In the genomic region with DNA sequence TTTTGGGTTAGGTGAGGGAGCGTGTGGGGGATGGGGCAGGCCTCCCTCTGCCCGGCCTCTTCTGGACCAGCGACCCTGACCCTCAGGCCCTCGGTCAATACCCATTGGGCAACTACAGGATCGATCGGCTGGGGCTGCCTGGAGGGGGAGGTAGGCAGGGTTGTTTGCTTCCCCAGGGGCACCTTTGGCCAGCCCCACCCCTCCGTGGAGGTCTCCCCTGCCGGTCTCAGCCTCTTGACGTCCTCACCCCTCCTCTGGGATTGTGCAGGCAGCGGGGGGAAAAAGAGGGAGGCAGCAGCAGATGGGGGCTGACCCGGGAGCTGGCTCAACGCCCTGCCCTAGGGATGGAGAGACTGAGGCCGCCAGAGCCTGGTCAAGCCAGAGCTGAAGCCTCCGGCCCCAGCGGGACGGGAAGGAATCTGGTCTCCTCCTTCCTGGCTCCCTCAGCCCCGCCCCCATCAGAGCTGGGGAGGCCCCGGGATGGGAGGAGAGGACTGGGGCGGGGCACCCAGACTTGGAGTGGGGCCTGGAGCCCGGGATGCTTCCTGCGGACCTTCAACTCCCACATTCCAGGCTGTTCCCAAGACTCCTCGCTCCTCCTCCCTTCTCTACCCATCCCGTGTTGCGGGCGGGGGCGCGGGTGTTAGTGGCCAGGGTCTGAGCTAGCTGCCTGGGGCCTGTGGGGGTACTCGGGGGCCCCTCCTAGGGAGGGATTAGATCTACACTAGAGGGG, we compare ENCODE assay signal across 1 cellular context.
A peak's percentile ranks its signal among the peaks of the same experiment; 100 is the strongest.
TF ChIP-seq lines count a peak whose summit lies in the region.

No MANE protein-coding gene starts in this region.

TF ChIP-seq in HepG2, 621 proteins besides CTCF, POLR2A, EP300 and RAD21 (continued from another document and continues in another):
- TF ChIP-seq, protein P1, sequence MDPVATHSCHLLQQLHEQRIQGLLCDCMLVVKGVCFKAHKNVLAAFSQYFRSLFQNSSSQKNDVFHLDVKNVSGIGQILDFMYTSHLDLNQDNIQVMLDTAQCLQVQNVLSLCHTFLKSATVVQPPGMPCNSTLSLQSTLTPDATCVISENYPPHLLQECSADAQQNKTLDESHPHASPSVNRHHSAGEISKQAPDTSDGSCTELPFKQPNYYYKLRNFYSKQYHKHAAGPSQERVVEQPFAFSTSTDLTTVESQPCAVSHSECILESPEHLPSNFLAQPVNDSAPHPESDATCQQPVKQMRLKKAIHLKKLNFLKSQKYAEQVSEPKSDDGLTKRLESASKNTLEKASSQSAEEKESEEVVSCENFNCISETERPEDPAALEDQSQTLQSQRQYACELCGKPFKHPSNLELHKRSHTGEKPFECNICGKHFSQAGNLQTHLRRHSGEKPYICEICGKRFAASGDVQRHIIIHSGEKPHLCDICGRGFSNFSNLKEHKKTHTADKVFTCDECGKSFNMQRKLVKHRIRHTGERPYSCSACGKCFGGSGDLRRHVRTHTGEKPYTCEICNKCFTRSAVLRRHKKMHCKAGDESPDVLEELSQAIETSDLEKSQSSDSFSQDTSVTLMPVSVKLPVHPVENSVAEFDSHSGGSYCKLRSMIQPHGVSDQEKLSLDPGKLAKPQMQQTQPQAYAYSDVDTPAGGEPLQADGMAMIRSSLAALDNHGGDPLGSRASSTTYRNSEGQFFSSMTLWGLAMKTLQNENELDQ (CRISPR knock-in tag; IDR thresholded peaks at IDR 0.05; ENCODE audit: borderline replicate concordance) = no peak
- TF ChIP-seq, protein P2, sequence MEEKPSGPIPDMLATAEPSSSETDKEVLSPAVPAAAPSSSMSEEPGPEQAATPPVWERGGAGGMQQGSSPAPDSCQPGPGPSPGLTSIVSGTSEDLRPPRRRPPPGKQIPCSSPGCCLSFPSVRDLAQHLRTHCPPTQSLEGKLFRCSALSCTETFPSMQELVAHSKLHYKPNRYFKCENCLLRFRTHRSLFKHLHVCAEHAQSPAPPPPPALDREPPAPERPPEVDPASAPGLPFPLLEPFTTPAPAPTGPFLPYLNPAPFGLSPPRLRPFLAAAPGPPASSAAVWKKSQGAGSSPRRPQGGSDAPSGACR (CRISPR knock-in tag; IDR thresholded peaks at IDR 0.05) = peak; percentile 99
- TF ChIP-seq, protein P3, sequence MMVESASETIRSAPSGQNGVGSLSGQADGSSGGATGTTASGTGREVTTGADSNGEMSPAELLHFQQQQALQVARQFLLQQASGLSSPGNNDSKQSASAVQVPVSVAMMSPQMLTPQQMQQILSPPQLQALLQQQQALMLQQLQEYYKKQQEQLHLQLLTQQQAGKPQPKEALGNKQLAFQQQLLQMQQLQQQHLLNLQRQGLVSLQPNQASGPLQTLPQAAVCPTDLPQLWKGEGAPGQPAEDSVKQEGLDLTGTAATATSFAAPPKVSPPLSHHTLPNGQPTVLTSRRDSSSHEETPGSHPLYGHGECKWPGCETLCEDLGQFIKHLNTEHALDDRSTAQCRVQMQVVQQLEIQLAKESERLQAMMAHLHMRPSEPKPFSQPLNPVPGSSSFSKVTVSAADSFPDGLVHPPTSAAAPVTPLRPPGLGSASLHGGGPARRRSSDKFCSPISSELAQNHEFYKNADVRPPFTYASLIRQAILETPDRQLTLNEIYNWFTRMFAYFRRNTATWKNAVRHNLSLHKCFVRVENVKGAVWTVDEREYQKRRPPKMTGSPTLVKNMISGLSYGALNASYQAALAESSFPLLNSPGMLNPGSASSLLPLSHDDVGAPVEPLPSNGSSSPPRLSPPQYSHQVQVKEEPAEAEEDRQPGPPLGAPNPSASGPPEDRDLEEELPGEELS (CRISPR knock-in tag; IDR thresholded peaks at IDR 0.05) = peak; percentile 94
- TF ChIP-seq WIZ (CRISPR knock-in tag; IDR thresholded peaks at IDR 0.05) (peak; percentile 59; the same call in 1 of the 2 replicates), CBX5 (CRISPR knock-in tag; IDR thresholded peaks at IDR 0.05; ENCODE audit: borderline replicate concordance) (peak; percentile 91; the same call in 1 of the 2 replicates), ZBTB7B (CRISPR knock-in tag; IDR thresholded peaks at IDR 0.05) (peak; percentile 99), ZNF878 (CRISPR knock-in tag; IDR thresholded peaks at IDR 0.05) (no peak), FOSL1 (CRISPR knock-in tag; IDR thresholded peaks at IDR 0.05; ENCODE audit: borderline replicate concordance) (no peak), IRX3 (CRISPR knock-in tag; IDR thresholded peaks at IDR 0.05; ENCODE audit: borderline replicate concordance, low read depth) (no peak; the same call in 1 of the 2 replicates), KLF9 (CRISPR knock-in tag; IDR thresholded peaks at IDR 0.05; ENCODE audit: low read depth) (no peak), KDM2A (CRISPR knock-in tag; IDR thresholded peaks at IDR 0.05; ENCODE audit: borderline replicate concordance, low read depth) (peak; percentile 57), BRCA1 (CRISPR knock-in tag; IDR thresholded peaks at IDR 0.05) (no peak), HNF4G (IDR thresholded peaks at IDR 0.05; ENCODE audit: borderline replicate concordance, low read depth, low read length) (peak; percentile 99), HNF4G (CRISPR knock-in tag; IDR thresholded peaks at IDR 0.05; ENCODE audit: borderline replicate concordance, low read depth) (peak; percentile 98), HNRNPH1 (optimal IDR thresholded peaks at IDR 0.05; ENCODE audit: low read depth, low read length) (no peak), ELF3 (CRISPR knock-in tag; IDR thresholded peaks at IDR 0.05) (peak; percentile 84), SALL2 (CRISPR knock-in tag; IDR thresholded peaks at IDR 0.05) (no peak), ZNF766 (CRISPR knock-in tag; IDR thresholded peaks at IDR 0.05; ENCODE audit: borderline replicate concordance) (0 out of 2 replicates have a peak, but pooled peaks have one; percentile 47), ZNF510 (CRISPR knock-in tag; IDR thresholded peaks at IDR 0.05; ENCODE audit: low read depth) (no peak), SMAD3 (CRISPR knock-in tag; IDR thresholded peaks at IDR 0.05) (peak; percentile 93), NFIC (IDR thresholded peaks at IDR 0.05; ENCODE audit: low read length) (peak; percentile 91), XBP1 (CRISPR knock-in tag; IDR thresholded peaks at IDR 0.05) (no peak), ZNF572 (CRISPR knock-in tag; IDR thresholded peaks at IDR 0.05) (no peak), PHB2 (IDR thresholded peaks at IDR 0.05; ENCODE audit: partially characterized antibody) (no peak), RCOR2 (CRISPR knock-in tag; IDR thresholded peaks at IDR 0.05) (peak; percentile 94), KMT2A (CRISPR knock-in tag; IDR thresholded peaks at IDR 0.05) (peak; percentile 73; the same call in 1 of the 2 replicates), NRL (CRISPR knock-in tag; IDR thresholded peaks at IDR 0.05; ENCODE audit: borderline replicate concordance) (no peak; the same call in 1 of the 2 replicates), EED (CRISPR knock-in tag; IDR thresholded peaks at IDR 0.05) (no peak; the same call in 1 of the 2 replicates), ZFP36L2 (CRISPR knock-in tag; IDR thresholded peaks at IDR 0.05) (no peak)
- TF ChIP-seq, protein P4, sequence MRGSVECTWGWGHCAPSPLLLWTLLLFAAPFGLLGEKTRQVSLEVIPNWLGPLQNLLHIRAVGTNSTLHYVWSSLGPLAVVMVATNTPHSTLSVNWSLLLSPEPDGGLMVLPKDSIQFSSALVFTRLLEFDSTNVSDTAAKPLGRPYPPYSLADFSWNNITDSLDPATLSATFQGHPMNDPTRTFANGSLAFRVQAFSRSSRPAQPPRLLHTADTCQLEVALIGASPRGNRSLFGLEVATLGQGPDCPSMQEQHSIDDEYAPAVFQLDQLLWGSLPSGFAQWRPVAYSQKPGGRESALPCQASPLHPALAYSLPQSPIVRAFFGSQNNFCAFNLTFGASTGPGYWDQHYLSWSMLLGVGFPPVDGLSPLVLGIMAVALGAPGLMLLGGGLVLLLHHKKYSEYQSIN (CRISPR knock-in tag; IDR thresholded peaks at IDR 0.05; ENCODE audit: borderline replicate concordance) = no peak
- TF ChIP-seq, protein P5, sequence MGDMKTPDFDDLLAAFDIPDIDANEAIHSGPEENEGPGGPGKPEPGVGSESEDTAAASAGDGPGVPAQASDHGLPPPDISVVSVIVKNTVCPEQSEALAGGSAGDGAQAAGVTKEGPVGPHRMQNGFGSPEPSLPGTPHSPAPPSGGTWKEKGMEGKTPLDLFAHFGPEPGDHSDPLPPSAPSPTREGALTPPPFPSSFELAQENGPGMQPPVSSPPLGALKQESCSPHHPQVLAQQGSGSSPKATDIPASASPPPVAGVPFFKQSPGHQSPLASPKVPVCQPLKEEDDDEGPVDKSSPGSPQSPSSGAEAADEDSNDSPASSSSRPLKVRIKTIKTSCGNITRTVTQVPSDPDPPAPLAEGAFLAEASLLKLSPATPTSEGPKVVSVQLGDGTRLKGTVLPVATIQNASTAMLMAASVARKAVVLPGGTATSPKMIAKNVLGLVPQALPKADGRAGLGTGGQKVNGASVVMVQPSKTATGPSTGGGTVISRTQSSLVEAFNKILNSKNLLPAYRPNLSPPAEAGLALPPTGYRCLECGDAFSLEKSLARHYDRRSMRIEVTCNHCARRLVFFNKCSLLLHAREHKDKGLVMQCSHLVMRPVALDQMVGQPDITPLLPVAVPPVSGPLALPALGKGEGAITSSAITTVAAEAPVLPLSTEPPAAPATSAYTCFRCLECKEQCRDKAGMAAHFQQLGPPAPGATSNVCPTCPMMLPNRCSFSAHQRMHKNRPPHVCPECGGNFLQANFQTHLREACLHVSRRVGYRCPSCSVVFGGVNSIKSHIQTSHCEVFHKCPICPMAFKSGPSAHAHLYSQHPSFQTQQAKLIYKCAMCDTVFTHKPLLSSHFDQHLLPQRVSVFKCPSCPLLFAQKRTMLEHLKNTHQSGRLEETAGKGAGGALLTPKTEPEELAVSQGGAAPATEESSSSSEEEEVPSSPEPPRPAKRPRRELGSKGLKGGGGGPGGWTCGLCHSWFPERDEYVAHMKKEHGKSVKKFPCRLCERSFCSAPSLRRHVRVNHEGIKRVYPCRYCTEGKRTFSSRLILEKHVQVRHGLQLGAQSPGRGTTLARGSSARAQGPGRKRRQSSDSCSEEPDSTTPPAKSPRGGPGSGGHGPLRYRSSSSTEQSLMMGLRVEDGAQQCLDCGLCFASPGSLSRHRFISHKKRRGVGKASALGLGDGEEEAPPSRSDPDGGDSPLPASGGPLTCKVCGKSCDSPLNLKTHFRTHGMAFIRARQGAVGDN (CRISPR knock-in tag; IDR thresholded peaks at IDR 0.05) = peak; percentile 93
- TF ChIP-seq, protein P6, sequence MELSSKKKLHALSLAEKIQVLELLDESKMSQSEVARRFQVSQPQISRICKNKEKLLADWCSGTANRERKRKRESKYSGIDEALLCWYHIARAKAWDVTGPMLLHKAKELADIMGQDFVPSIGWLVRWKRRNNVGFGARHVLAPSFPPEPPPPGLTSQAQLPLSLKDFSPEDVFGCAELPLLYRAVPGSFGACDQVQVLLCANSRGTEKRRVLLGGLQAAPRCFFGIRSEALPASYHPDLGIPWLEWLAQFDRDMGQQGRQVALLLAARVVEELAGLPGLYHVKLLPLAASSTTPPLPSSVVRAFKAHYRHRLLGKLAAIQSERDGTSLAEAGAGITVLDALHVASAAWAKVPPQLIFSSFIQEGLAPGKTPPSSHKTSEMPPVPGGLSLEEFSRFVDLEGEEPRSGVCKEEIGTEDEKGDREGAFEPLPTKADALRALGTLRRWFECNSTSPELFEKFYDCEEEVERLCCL (CRISPR knock-in tag; IDR thresholded peaks at IDR 0.05; ENCODE audit: borderline replicate concordance) = no peak
- TF ChIP-seq, protein P7, sequence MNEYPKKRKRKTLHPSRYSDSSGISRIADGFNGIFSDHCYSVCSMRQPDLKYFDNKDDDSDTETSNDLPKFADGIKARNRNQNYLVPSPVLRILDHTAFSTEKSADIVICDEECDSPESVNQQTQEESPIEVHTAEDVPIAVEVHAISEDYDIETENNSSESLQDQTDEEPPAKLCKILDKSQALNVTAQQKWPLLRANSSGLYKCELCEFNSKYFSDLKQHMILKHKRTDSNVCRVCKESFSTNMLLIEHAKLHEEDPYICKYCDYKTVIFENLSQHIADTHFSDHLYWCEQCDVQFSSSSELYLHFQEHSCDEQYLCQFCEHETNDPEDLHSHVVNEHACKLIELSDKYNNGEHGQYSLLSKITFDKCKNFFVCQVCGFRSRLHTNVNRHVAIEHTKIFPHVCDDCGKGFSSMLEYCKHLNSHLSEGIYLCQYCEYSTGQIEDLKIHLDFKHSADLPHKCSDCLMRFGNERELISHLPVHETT (CRISPR knock-in tag; conservative IDR thresholded peaks at IDR 0.05) = no peak
- TF ChIP-seq, protein P8, sequence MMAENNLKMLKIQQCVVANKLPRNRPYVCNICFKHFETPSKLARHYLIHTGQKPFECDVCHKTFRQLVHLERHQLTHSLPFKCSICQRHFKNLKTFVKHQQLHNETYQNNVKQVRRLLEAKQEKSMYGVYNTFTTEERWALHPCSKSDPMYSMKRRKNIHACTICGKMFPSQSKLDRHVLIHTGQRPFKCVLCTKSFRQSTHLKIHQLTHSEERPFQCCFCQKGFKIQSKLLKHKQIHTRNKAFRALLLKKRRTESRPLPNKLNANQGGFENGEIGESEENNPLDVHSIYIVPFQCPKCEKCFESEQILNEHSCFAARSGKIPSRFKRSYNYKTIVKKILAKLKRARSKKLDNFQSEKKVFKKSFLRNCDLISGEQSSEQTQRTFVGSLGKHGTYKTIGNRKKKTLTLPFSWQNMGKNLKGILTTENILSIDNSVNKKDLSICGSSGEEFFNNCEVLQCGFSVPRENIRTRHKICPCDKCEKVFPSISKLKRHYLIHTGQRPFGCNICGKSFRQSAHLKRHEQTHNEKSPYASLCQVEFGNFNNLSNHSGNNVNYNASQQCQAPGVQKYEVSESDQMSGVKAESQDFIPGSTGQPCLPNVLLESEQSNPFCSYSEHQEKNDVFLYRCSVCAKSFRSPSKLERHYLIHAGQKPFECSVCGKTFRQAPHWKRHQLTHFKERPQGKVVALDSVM (CRISPR knock-in tag; IDR thresholded peaks at IDR 0.05) = peak; percentile 99
- TF ChIP-seq, protein P9, sequence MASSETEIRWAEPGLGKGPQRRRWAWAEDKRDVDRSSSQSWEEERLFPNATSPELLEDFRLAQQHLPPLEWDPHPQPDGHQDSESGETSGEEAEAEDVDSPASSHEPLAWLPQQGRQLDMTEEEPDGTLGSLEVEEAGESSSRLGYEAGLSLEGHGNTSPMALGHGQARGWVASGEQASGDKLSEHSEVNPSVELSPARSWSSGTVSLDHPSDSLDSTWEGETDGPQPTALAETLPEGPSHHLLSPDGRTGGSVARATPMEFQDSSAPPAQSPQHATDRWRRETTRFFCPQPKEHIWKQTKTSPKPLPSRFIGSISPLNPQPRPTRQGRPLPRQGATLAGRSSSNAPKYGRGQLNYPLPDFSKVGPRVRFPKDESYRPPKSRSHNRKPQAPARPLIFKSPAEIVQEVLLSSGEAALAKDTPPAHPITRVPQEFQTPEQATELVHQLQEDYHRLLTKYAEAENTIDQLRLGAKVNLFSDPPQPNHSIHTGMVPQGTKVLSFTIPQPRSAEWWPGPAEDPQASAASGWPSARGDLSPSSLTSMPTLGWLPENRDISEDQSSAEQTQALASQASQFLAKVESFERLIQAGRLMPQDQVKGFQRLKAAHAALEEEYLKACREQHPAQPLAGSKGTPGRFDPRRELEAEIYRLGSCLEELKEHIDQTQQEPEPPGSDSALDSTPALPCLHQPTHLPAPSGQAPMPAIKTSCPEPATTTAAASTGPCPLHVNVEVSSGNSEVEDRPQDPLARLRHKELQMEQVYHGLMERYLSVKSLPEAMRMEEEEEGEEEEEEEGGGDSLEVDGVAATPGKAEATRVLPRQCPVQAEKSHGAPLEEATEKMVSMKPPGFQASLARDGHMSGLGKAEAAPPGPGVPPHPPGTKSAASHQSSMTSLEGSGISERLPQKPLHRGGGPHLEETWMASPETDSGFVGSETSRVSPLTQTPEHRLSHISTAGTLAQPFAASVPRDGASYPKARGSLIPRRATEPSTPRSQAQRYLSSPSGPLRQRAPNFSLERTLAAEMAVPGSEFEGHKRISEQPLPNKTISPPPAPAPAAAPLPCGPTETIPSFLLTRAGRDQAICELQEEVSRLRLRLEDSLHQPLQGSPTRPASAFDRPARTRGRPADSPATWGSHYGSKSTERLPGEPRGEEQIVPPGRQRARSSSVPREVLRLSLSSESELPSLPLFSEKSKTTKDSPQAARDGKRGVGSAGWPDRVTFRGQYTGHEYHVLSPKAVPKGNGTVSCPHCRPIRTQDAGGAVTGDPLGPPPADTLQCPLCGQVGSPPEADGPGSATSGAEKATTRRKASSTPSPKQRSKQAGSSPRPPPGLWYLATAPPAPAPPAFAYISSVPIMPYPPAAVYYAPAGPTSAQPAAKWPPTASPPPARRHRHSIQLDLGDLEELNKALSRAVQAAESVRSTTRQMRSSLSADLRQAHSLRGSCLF (CRISPR knock-in tag; IDR thresholded peaks at IDR 0.05; ENCODE audit: borderline replicate concordance) = no peak
